Comparison of ENCODE assay signal across 26 cellular contexts in the genomic region with DNA sequence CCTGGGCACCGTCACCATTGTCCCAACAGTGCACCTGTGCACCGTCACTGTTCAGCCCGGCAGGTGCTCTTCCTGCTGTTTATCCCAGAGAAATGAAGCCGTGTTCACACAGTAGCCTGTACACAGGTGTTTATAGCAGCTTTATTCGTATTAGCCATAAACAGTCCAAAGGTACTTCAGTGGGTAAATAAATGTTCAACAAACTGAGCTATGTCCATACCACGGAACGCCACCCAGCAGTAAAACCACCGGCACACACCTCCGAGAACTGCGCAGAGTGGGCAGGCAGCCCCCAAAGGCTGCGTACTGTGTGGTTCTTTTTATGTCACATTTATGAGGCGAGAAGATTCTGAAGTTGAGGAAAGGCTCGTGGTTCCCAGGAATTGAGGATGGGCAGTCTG. TPM values are rescaled to one million over a fixed set of nuclear protein-coding genes. Genes with fewer than 3 reads are reported as not detected.
DNase-seq lines count a peak whose midpoint lies in the region; ATAC-seq and TF ChIP-seq lines count a peak whose summit lies in the region.
"Had no signal": no experiment of that assay in that cellular context is flagged by ENCODE, and none has a peak within 500 bp of the region (broad histone marks: within the 10 kb centered on the region; RNA-seq: fewer than 3 reads in every experiment).

No MANE protein-coding gene starts in this region.

- H2AFZ ChIP-seq in GM23248 = no peak overlapping the region

- H3K9me2 ChIP-seq in GM23248 (ENCODE audit: insufficient read depth) = no peaks in the 10 kb centered on the region

- H3K9me3 ChIP-seq in RWPE2 (ENCODE audit: severe bottlenecking) (no peaks in the 10 kb centered on the region), upper lobe of right lung (no peaks in the 10 kb centered on the region), GM23248 (ENCODE audit: low read depth) (no peaks in the 10 kb centered on the region)
- H3K9me3 ChIP-seq: adrenal gland, Peyer's patch had no signal

- DNase-seq in NCI-H2081 (lab: John Stamatoyannopoulos, UW) = peak; percentile 19 to 44
- DNase-seq in NCI-H2081 treated with DMSO at 0.1 percent for 48 hours (lab: John Stamatoyannopoulos, UW) = no peak
- peak; percentile 16 for DNase-seq in RWPE2 (ENCODE audit: low spot score)
- DNase-seq in nephron progenitor cell = no peak
- DNase-seq in upper lobe of right lung = peak; percentile 20
- no peak for DNase-seq in GM23248
- no peak for DNase-seq in kidney tubule cell (ENCODE audit: low spot score)
- DNase-seq: 8988T; activated CD4-positive, alpha-beta T cell treated with anti-CD3 and anti-CD28 coated beads, Interleukin-2, amount 50 U/mL, for 1 hour; activated naive CD4-positive, alpha-beta T cell treated with Interleukin-2 at 50 U/mL for 16 hours; activated T-cell treated with anti-CD3 and anti-CD28 coated beads, Interleukin-2, amount 50 U/mL, for 72 hours; CD4-positive, alpha-beta memory T cell; DMS 273 treated with DMSO at 0.1 percent for 48 hours; GOT3; NCI-H1105; NCI-H2029 treated with DMSO at 0.1 percent for 48 hours; NCI-H526; SIG-M5; stimulated activated CD4-positive, alpha-beta T cell treated with anti-CD3 and anti-CD28 coated beads, Interleukin-4, amount 100 ng/mL, for 24 hours; T1000 had no signal

- H3K4me1 Mint-ChIP-seq in nephron progenitor cell = peaks cover 54% of the 10 kb centered on the region
- H3K4me1 Mint-ChIP-seq: brain; CD4-positive, alpha-beta memory T cell; stimulated activated effector memory CD8-positive, alpha-beta T cell treated with anti-CD3 and anti-CD28 coated beads, Interleukin-12 subunit alpha, Interleukin-12 subunit beta, amount 100 ng/mL, for 72 hours had no signal

- no peak overlapping the region for H3K4me3 Mint-ChIP-seq in nephron progenitor cell
- H3K4me3 Mint-ChIP-seq: activated T-cell treated with anti-CD3 and anti-CD28 coated beads, Interleukin-2, amount 50 U/mL, for 72 hours; brain; CD4-positive, alpha-beta memory T cell; stimulated activated effector memory CD8-positive, alpha-beta T cell treated with anti-CD3 and anti-CD28 coated beads, Interleukin-12 subunit alpha, Interleukin-12 subunit beta, amount 100 ng/mL, for 72 hours had no signal

- H3K27ac ChIP-seq in RWPE2 (ENCODE audit: poor library complexity, severe bottlenecking) = no peak overlapping the region
- H3K27ac ChIP-seq in upper lobe of right lung = no peak overlapping the region
- H3K27ac ChIP-seq in GM23248 = no peak overlapping the region
- H3K27ac ChIP-seq: adrenal gland had no signal

- H3K27ac Mint-ChIP-seq in nephron progenitor cell = peak overlapping the region; percentile 89
- H3K27ac Mint-ChIP-seq: activated T-cell treated with anti-CD3 and anti-CD28 coated beads, Interleukin-2, amount 50 U/mL, for 72 hours; CD4-positive, alpha-beta memory T cell; stimulated activated effector memory CD8-positive, alpha-beta T cell treated with anti-CD3 and anti-CD28 coated beads, Interleukin-12 subunit alpha, Interleukin-12 subunit beta, amount 100 ng/mL, for 72 hours had no signal

- peaks cover 69% of the 10 kb centered on the region for H3K36me3 Mint-ChIP-seq in nephron progenitor cell (ENCODE audit: low read depth)

- no peaks in the 10 kb centered on the region for H3F3A ChIP-seq in GM23248 (ENCODE audit: insufficient read depth)

- peaks cover 5% of the 10 kb centered on the region for H3K4me1 ChIP-seq in RWPE2 (ENCODE audit: insufficient read depth, poor library complexity, severe bottlenecking)
- no peaks in the 10 kb centered on the region for H3K4me1 ChIP-seq in upper lobe of right lung
- no peaks in the 10 kb centered on the region for H3K4me1 ChIP-seq in GM23248 (ENCODE audit: insufficient read depth)

- H3K9ac ChIP-seq in GM23248 = no peak overlapping the region

- H3K27me3 ChIP-seq in RWPE2 (ENCODE audit: insufficient read depth, poor library complexity, severe bottlenecking) (no peaks in the 10 kb centered on the region), upper lobe of right lung (no peaks in the 10 kb centered on the region), GM23248 (replicated peaks; ENCODE audit: insufficient read depth) (no peaks in the 10 kb centered on the region)
- H3K27me3 ChIP-seq: adrenal gland, Peyer's patch had no signal

- 94 to 95% methylated on average over 13 of the region's 13 CpGs for WGBS in GM23248 (ENCODE audit: low coverage in 1 of 2, low lambda C conversion rate in 2 of 2, missing lambda C conversion rate in 2 of 2), 2 experiments

- H3K4me3 ChIP-seq in RWPE2 (ENCODE audit: severe bottlenecking) (no peak overlapping the region), upper lobe of right lung (no peak overlapping the region), GM23248 (no peak overlapping the region)
- H3K4me3 ChIP-seq: adrenal gland, Peyer's patch had no signal

- peaks cover 18% of the 10 kb centered on the region for H3K79me2 ChIP-seq in GM23248 (ENCODE audit: insufficient read depth)

- no peak overlapping the region for H3K4me2 ChIP-seq in GM23248 (ENCODE audit: unreplicated experiment)

- peaks cover 2% of the 10 kb centered on the region for H3K27me3 Mint-ChIP-seq in nephron progenitor cell (ENCODE audit: low read depth, poor library complexity)
- H3K27me3 Mint-ChIP-seq: CD4-positive, alpha-beta memory T cell had no signal

- in situ Hi-C loops in GM23248 (cut with MboI) = no loop called here

- peaks cover 42% of the 10 kb centered on the region for H3K36me3 ChIP-seq in RWPE2 (ENCODE audit: low read depth)
- H3K36me3 ChIP-seq in upper lobe of right lung = peaks cover 23% of the 10 kb centered on the region
- peaks cover 2% of the 10 kb centered on the region; the same call in 1 of the 2 replicates for H3K36me3 ChIP-seq in GM23248 (ENCODE audit: low read depth)

- intact Hi-C loops in upper lobe of right lung (cut with DNase I) = no loop called here

- H3K9me3 Mint-ChIP-seq in nephron progenitor cell = peaks cover 7% of the 10 kb centered on the region
- H3K9me3 Mint-ChIP-seq: activated T-cell treated with anti-CD3 and anti-CD28 coated beads, Interleukin-2, amount 50 U/mL, for 72 hours; stimulated activated effector memory CD8-positive, alpha-beta T cell treated with anti-CD3 and anti-CD28 coated beads, Interleukin-12 subunit alpha, Interleukin-12 subunit beta, amount 100 ng/mL, for 72 hours had no signal

- H4K20me1 ChIP-seq in GM23248 (ENCODE audit: insufficient read depth) = no peaks in the 10 kb centered on the region

- ATAC-seq in RWPE2 (ENCODE audit: low read depth) (no peak), upper lobe of right lung (no peak), HG03521 (IDR thresholded peaks at IDR 0.05; ENCODE audit: unreplicated experiment) (no peak)
- ATAC-seq: activated T-cell treated with anti-CD3 and anti-CD28 coated beads, Interleukin-2, amount 50 U/mL, for 72 hours; right cardiac atrium; stimulated activated effector memory CD8-positive, alpha-beta T cell treated with anti-CD3 and anti-CD28 coated beads, Interleukin-12 subunit alpha, Interleukin-12 subunit beta, amount 100 ng/mL, for 72 hours had no signal

- no peak for TF ChIP-seq CTCF in RWPE2 (IDR thresholded peaks at IDR 0.05; ENCODE audit: poor library complexity, severe bottlenecking)
- TF ChIP-seq CTCF in nephron progenitor cell (IDR thresholded peaks at IDR 0.05) = no peak
- TF ChIP-seq CTCF in upper lobe of right lung (IDR thresholded peaks at IDR 0.05) = no peak

RNA-seq across cellular contexts. Expression of a gene that starts 44.9 kb away (rescaled TPM):
- 24.6 TPM for total RNA-seq in upper lobe of right lung
- 9.9 and 22.1 TPM in 2 replicates for total RNA-seq in GM23248 (2014; rRNA removed; shearing (Covaris generic))
- 7.2 and 11.1 TPM in 2 replicates for polyA plus RNA-seq in GM23248 (2016; fragmentation: Nextera tagmentation; extraction: Ambion mirVana)

RNA-seq across cellular contexts. Expression of a gene that starts 49.2 kb away (rescaled TPM):
- 42.3 TPM for total RNA-seq in upper lobe of right lung
- 59.6 and 74.8 TPM in 2 replicates for total RNA-seq in GM23248 (2014; rRNA removed; shearing (Covaris generic))
- polyA plus RNA-seq in GM23248 (2016; fragmentation: Nextera tagmentation; extraction: Ambion mirVana) = 122 and 127 TPM in 2 replicates

Comparison
In these comparisons a context has a peak if more than half of its experiments do, and no peak if none do; other contexts are left out.
1. DNase-seq: peak in NCI-H2081 (2 of 2), RWPE2 (single experiment) and upper lobe of right lung (single experiment); none in NCI-H2081 treated with DMSO at 0.1 percent for 48 hours (single experiment), nephron progenitor cell (single experiment), GM23248 (single experiment) and kidney tubule cell (single experiment).